8 cellular contexts compared by ENCODE assay signal in genomic region chr11:57778318-57779037, GRCh38. TPM values are rescaled to one million over a fixed set of nuclear protein-coding genes. Genes with fewer than 3 reads are reported as not detected.
DNase-seq lines count a peak whose midpoint lies in the region; ATAC-seq and TF ChIP-seq lines count a peak whose summit lies in the region.

No MANE protein-coding gene starts in this region.

- H3K4me1 ChIP-seq in HUES48 (ENCODE audit: control insufficient read depth, insufficient read depth, low read length) (peaks cover 78% of the 10 kb centered on the region), OCI-LY7 (ENCODE audit: insufficient read depth, low read length, poor library complexity, severe bottlenecking) (no peaks in the 10 kb centered on the region)

- H3K4me3 ChIP-seq in AG09309 (ENCODE audit: control insufficient read depth, low read depth, low read length) (no peak overlapping the region), HUES48 (ENCODE audit: low read depth, low read length) (peak overlapping the region; percentile 34), OCI-LY7 (ENCODE audit: low read depth, low read length, poor library complexity, severe bottlenecking) (no peak overlapping the region)

- 7 to 19% (median 16%) methylated on average over 6 of the region's 6 CpGs for WGBS in adipose tissue, 3 donors

- H3K36me3 ChIP-seq in HUES48 (ENCODE audit: control insufficient read depth, insufficient read depth, low read length) (no peaks in the 10 kb centered on the region), OCI-LY7 (ENCODE audit: insufficient read depth, low read length) (no peaks in the 10 kb centered on the region)

- no peaks in the 10 kb centered on the region for H3K79me2 ChIP-seq in OCI-LY7 (ENCODE audit: insufficient read depth, low read depth, low read length)

- no peaks in the 10 kb centered on the region; the same call in 1 of the 2 replicates for H4K20me1 ChIP-seq in OCI-LY7 (ENCODE audit: insufficient read depth, low read length)

- H3K27ac ChIP-seq in HUES48 (ENCODE audit: low read depth, low read length) (peak overlapping the region; percentile 99), adipose tissue (ENCODE audit: low read depth, low read length) (peak overlapping the region; percentile 78), OCI-LY7 (ENCODE audit: low read depth, low read length, poor library complexity, severe bottlenecking) (no peak overlapping the region)

- CTCF ChIA-PET in OCI-LY7 (lab: Charles Lee; ENCODE audit: unreplicated experiment) = no interaction called here

- H3K27me3 ChIP-seq in HUES48 (ENCODE audit: control insufficient read depth, insufficient read depth, low read length) = no peaks in the 10 kb centered on the region

- peak overlapping the region; percentile 71 for H3K9ac ChIP-seq in HUES48 (ENCODE audit: low read depth, low read length)

- H3K9me2 ChIP-seq in OCI-LY7 (ENCODE audit: insufficient read depth, low read length) = no peaks in the 10 kb centered on the region

- H2AFZ ChIP-seq in OCI-LY7 (ENCODE audit: low read length) = no peak overlapping the region

- no peak for ATAC-seq in GM21717 (IDR thresholded peaks at IDR 0.05; ENCODE audit: unreplicated experiment)

- H3K9me3 ChIP-seq in HUES48 (ENCODE audit: control insufficient read depth, insufficient read depth, low read length) = no peaks in the 10 kb centered on the region
- no peaks in the 10 kb centered on the region for H3K9me3 ChIP-seq in OCI-LY7 (ENCODE audit: low read length)

- DNase-seq in AG09309 (ENCODE audit: low read depth) = peak; percentile 89
- peak; percentile 93 for DNase-seq in cardiac septum (ENCODE audit: low spot score)
- DNase-seq in pons (ENCODE audit: low spot score) = peak; percentile 97
- DNase-seq in OCI-LY7 (ENCODE audit: low spot score) = no peak
- DNase-seq in activated effector memory CD4-positive, alpha-beta T cell treated with Interleukin-2 at 50 U/mL for 16 hours = no peak

- intact Hi-C loops in cardiac septum (cut with DNase I) = loop anchor here (2.0 kb wide), 3 partner anchors 14 to 36 kb away; no protein-coding TSS in a partner anchor
- intact Hi-C loops in OCI-LY7 (cut with micrococcal nuclease; ENCODE audit: unreplicated experiment) = no loop called here

- H3K4me2 ChIP-seq in OCI-LY7 (ENCODE audit: low read length) = no peak overlapping the region

- no TSS peak for BruUV-seq in OCI-LY7 (replicated peaks; lab: Mats Ljungman, UMichigan)

- TF ChIP-seq CTCF in AG09309 (IDR thresholded peaks at IDR 0.05; ENCODE audit: control insufficient read depth, insufficient read depth, low read depth, low read length, missing control alignments) (no peak), OCI-LY7 (conservative IDR thresholded peaks at IDR 0.05; ENCODE audit: low read length) (no peak)

- POLR2A ChIA-PET in OCI-LY7 (lab: Charles Lee) = interaction anchor here (1.1 to 1.5 kb wide), 3 partner anchors 8 to 15 kb away, joined by 3 to 10 read pairs (median 4); no protein-coding TSS in a partner anchor

RNA-seq across cellular contexts. Expression of gene CTNND1, which starts 16.9 kb away (rescaled TPM):
- 10 to 100 TPM; 38.6 to 49.1 (median 45.3) TPM for polyA plus RNA-seq in adipose tissue
- 73.8 TPM for total RNA-seq in cardiac septum
- total RNA-seq in OCI-LY7 (2014; rRNA removed; shearing (Covaris generic)) = 5.1 and 6.7 TPM in 2 replicates
- 5.3 and 9.0 TPM in 2 replicates for total RNA-seq in OCI-LY7 (2022)

RNA-seq across cellular contexts. Expression of gene BTBD18, which starts 26.9 kb away (rescaled TPM):
- polyA plus RNA-seq in adipose tissue = not detected
- total RNA-seq in cardiac septum (not detected), OCI-LY7 (2022) (not detected in 2 replicates)
- not detected in 2 replicates for total RNA-seq in OCI-LY7 (2014; rRNA removed; shearing (Covaris generic))

RNA-seq across cellular contexts. Expression of gene SELENOH, which starts 37.2 kb away (rescaled TPM):
- polyA plus RNA-seq in adipose tissue = 100 to 1,000 TPM in 2 of 3 donors, 10 to 100 TPM in 1; 87.2 to 133 (median 130) TPM
- total RNA-seq in cardiac septum = 85.5 TPM
- total RNA-seq in OCI-LY7 (2014; rRNA removed; shearing (Covaris generic)) = 181 and 229 TPM in 2 replicates
- total RNA-seq in OCI-LY7 (2022) = 144 and 169 TPM in 2 replicates

Comparison
In these comparisons a context has a peak if more than half of its experiments do, and no peak if none do; other contexts are left out.
1. DNase-seq: peak in AG09309 (single experiment), cardiac septum (single experiment) and pons (single experiment); none in OCI-LY7 (single experiment) and activated effector memory CD4-positive, alpha-beta T cell treated with Interleukin-2 at 50 U/mL for 16 hours (single experiment).